In the genomic region with DNA sequence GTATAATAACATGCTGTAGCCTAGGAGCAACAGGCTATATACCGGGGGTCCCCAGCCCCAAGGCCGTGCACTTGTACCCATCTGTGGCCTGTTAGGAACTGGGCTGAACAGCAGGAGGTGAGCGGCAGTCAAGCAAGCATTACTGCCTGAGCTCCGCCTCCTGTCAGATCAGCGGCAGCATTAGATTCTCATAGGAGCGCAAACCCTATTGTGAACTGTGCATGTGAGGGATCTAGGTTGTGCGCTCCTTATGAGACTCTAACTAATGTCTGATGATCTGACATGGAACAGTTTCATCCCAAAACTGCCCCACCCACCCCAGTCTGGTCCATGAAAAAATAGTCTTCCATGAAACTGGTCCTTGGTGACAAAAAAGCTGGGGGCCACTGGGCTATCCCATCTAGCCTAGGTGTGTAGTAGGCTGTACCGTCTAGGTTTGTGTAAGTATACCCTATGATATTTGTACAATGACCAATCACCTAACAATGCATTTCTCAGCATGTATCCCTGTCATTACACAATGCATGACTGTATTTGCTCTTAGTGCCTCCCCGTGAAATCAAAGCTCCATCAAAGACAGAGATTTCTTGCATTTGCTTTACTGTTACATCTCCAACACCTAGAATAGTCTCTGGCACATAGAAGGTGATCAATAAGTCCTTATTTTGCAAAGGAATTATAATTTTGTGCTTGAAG, we compare ENCODE assay signal across 15 cellular contexts. TPM values are rescaled to one million over a fixed set of nuclear protein-coding genes. Genes with fewer than 3 reads are reported as not detected.
DNase-seq lines count a peak whose midpoint lies in the region; ATAC-seq and TF ChIP-seq lines count a peak whose summit lies in the region.
"Had no signal": no experiment of that assay in that cellular context is flagged by ENCODE, and none has a peak within 500 bp of the region (broad histone marks: within the 10 kb centered on the region; RNA-seq: fewer than 3 reads in every experiment).

No MANE protein-coding gene starts in this region.

- H3K4me3 Mint-ChIP-seq in HFFc6 (no peak overlapping the region), GM23338 (no peak overlapping the region)
- H3K4me3 Mint-ChIP-seq in activated naive CD8-positive, alpha-beta T cell treated with anti-CD3 and anti-CD28 coated beads, Interleukin-2, amount 50 U/mL, for 24 hours: no peak overlapping the region
- no peak overlapping the region for H3K4me3 Mint-ChIP-seq in stimulated activated naive CD8-positive, alpha-beta T cell treated with anti-CD3 and anti-CD28 coated beads, Interleukin-15, amount 100 ng/mL, for 72 hours
- H3K4me3 Mint-ChIP-seq: activated naive CD4-positive, alpha-beta T cell treated with anti-CD3 and anti-CD28 coated beads, Interleukin-2, amount 50 U/mL, for 24 hours had no signal

- H3K4me2 ChIP-seq in GM23338: no peak overlapping the region

- no peaks in the 10 kb centered on the region for H3F3A ChIP-seq in GM23338 (replicated peaks; ENCODE audit: low read depth)

- H3K4me3 ChIP-seq in fibroblast of the aortic adventitia (ENCODE audit: low read depth, low read length) (no peak overlapping the region), GM23338 (no peak overlapping the region)
- H3K4me3 ChIP-seq: colonic mucosa, esophagus muscularis mucosa, testis had no signal

- H3K4me1 ChIP-seq in GM23338 (ENCODE audit: insufficient read depth): 0 out of 2 replicates have a peak, but pooled peaks cover 7% of the 10 kb centered on the region
- H3K4me1 ChIP-seq: colonic mucosa, testis had no signal

- TF ChIP-seq CTCF in 22Rv1 (IDR thresholded peaks at IDR 0.05): no peak
- TF ChIP-seq CTCF in HFFc6 (IDR thresholded peaks at IDR 0.05): no peak
- no peak for TF ChIP-seq CTCF in VCaP (conservative IDR thresholded peaks at IDR 0.05)
- no peak for TF ChIP-seq CTCF in fibroblast of the aortic adventitia (IDR thresholded peaks at IDR 0.05; ENCODE audit: insufficient read depth, low read length)
- no peak for TF ChIP-seq CTCF in GM23338 (conservative IDR thresholded peaks at IDR 0.05; ENCODE audit: low read depth in 2 of 2)

- 0 out of 2 replicates have a peak overlapping the region, but pooled peaks have one; percentile 27 for H3K27ac Mint-ChIP-seq in HFFc6
- H3K27ac Mint-ChIP-seq in GM23338: no peak overlapping the region
- no peak overlapping the region for H3K27ac Mint-ChIP-seq in activated naive CD8-positive, alpha-beta T cell treated with anti-CD3 and anti-CD28 coated beads, Interleukin-2, amount 50 U/mL, for 24 hours
- no peak overlapping the region for H3K27ac Mint-ChIP-seq in stimulated activated naive CD8-positive, alpha-beta T cell treated with anti-CD3 and anti-CD28 coated beads, Interleukin-15, amount 100 ng/mL, for 72 hours
- H3K27ac Mint-ChIP-seq: activated naive CD4-positive, alpha-beta T cell treated with anti-CD3 and anti-CD28 coated beads, Interleukin-2, amount 50 U/mL, for 24 hours had no signal

- H3K27me3 Mint-ChIP-seq in HFFc6 (ENCODE audit: insufficient read depth) (no peaks in the 10 kb centered on the region), GM23338 (ENCODE audit: insufficient read depth, low read depth, poor library complexity) (peaks cover 7% of the 10 kb centered on the region)
- no peaks in the 10 kb centered on the region for H3K27me3 Mint-ChIP-seq in activated naive CD8-positive, alpha-beta T cell treated with anti-CD3 and anti-CD28 coated beads, Interleukin-2, amount 50 U/mL, for 24 hours
- H3K27me3 Mint-ChIP-seq in stimulated activated naive CD8-positive, alpha-beta T cell treated with anti-CD3 and anti-CD28 coated beads, Interleukin-15, amount 100 ng/mL, for 72 hours: no peaks in the 10 kb centered on the region
- H3K27me3 Mint-ChIP-seq: activated naive CD4-positive, alpha-beta T cell treated with anti-CD3 and anti-CD28 coated beads, Interleukin-2, amount 50 U/mL, for 24 hours had no signal

- peak; percentile 45 for DNase-seq in HFFc6
- peak; percentile 23 for DNase-seq in fibroblast of the aortic adventitia (ENCODE audit: low read depth)
- no peak for DNase-seq in GM23338 (ENCODE audit: low spot score)
- DNase-seq in anterior cingulate cortex (lab: John Stamatoyannopoulos, UW): no peak
- no peak for DNase-seq in activated naive CD8-positive, alpha-beta T cell treated with anti-CD3 and anti-CD28 coated beads, Interleukin-2, amount 50 U/mL, for 24 hours
- no peak for DNase-seq in stimulated activated naive CD8-positive, alpha-beta T cell treated with anti-CD3 and anti-CD28 coated beads, Interleukin-15, amount 100 ng/mL, for 72 hours
- DNase-seq: colonic mucosa; DMS 273 treated with DMSO at 0.1 percent for 48 hours; NCI-H1105 treated with DMSO at 0.1 percent for 48 hours; stimulated activated CD4-positive, alpha-beta T cell treated with anti-CD3 and anti-CD28 coated beads, Interleukin-15, amount 100 ng/mL, for 24 hours; testis had no signal

- H2AFZ ChIP-seq in GM23338: no peak overlapping the region

- H3K4me1 Mint-ChIP-seq in HFFc6 (ENCODE audit: low read depth): peaks cover 39% of the 10 kb centered on the region
- peaks cover 6% of the 10 kb centered on the region for H3K4me1 Mint-ChIP-seq in GM23338
- H3K4me1 Mint-ChIP-seq in activated naive CD8-positive, alpha-beta T cell treated with anti-CD3 and anti-CD28 coated beads, Interleukin-2, amount 50 U/mL, for 24 hours: peaks cover 3% of the 10 kb centered on the region
- no peaks in the 10 kb centered on the region for H3K4me1 Mint-ChIP-seq in stimulated activated naive CD8-positive, alpha-beta T cell treated with anti-CD3 and anti-CD28 coated beads, Interleukin-15, amount 100 ng/mL, for 72 hours
- H3K4me1 Mint-ChIP-seq: activated naive CD4-positive, alpha-beta T cell treated with anti-CD3 and anti-CD28 coated beads, Interleukin-2, amount 50 U/mL, for 24 hours had no signal

- no peaks in the 10 kb centered on the region for H3K79me2 ChIP-seq in GM23338 (replicated peaks; ENCODE audit: insufficient read depth)

- H3K9me2 ChIP-seq in GM23338 (ENCODE audit: insufficient read depth): no peaks in the 10 kb centered on the region

- no peaks in the 10 kb centered on the region for H3K9me3 Mint-ChIP-seq in HFFc6
- no peaks in the 10 kb centered on the region for H3K9me3 Mint-ChIP-seq in GM23338
- no peaks in the 10 kb centered on the region for H3K9me3 Mint-ChIP-seq in activated naive CD8-positive, alpha-beta T cell treated with anti-CD3 and anti-CD28 coated beads, Interleukin-2, amount 50 U/mL, for 24 hours
- H3K9me3 Mint-ChIP-seq in stimulated activated naive CD8-positive, alpha-beta T cell treated with anti-CD3 and anti-CD28 coated beads, Interleukin-15, amount 100 ng/mL, for 72 hours: no peaks in the 10 kb centered on the region
- H3K9me3 Mint-ChIP-seq: activated naive CD4-positive, alpha-beta T cell treated with anti-CD3 and anti-CD28 coated beads, Interleukin-2, amount 50 U/mL, for 24 hours had no signal

- no peaks in the 10 kb centered on the region for H4K20me1 ChIP-seq in GM23338 (replicated peaks; ENCODE audit: insufficient read depth)

- H3K36me3 Mint-ChIP-seq in HFFc6 (ENCODE audit: low read depth): peaks cover 4% of the 10 kb centered on the region
- H3K36me3 Mint-ChIP-seq in GM23338 (ENCODE audit: low read depth): peaks cover 13% of the 10 kb centered on the region; the same call in 2 of the 3 replicates
- H3K36me3 Mint-ChIP-seq in activated naive CD8-positive, alpha-beta T cell treated with anti-CD3 and anti-CD28 coated beads, Interleukin-2, amount 50 U/mL, for 24 hours (ENCODE audit: low read depth): no peaks in the 10 kb centered on the region
- H3K36me3 Mint-ChIP-seq: activated naive CD4-positive, alpha-beta T cell treated with anti-CD3 and anti-CD28 coated beads, Interleukin-2, amount 50 U/mL, for 24 hours had no signal

- no peak for ATAC-seq in GM23338
- no peak for ATAC-seq in activated naive CD8-positive, alpha-beta T cell treated with anti-CD3 and anti-CD28 coated beads, Interleukin-2, amount 50 U/mL, for 24 hours
- ATAC-seq in stimulated activated naive CD8-positive, alpha-beta T cell treated with anti-CD3 and anti-CD28 coated beads, Interleukin-15, amount 100 ng/mL, for 72 hours: no peak

- H3K36me3 ChIP-seq in GM23338 (ENCODE audit: insufficient read depth): no peaks in the 10 kb centered on the region
- H3K36me3 ChIP-seq: colonic mucosa had no signal

- no peaks in the 10 kb centered on the region for H3K27me3 ChIP-seq in GM23338 (ENCODE audit: insufficient read depth)
- H3K27me3 ChIP-seq: colonic mucosa, esophagus muscularis mucosa, testis had no signal

- H3K27ac ChIP-seq in 22Rv1: peak overlapping the region; percentile 78
- H3K27ac ChIP-seq in VCaP: peak overlapping the region; percentile 84
- no peak overlapping the region; the same call in 1 of the 2 replicates for H3K27ac ChIP-seq in GM23338 (ENCODE audit: low read depth)
- H3K27ac ChIP-seq: colonic mucosa, esophagus muscularis mucosa, testis had no signal

TF ChIP-seq in GM23338, 12 proteins besides CTCF, POLR2A, EP300 and RAD21 (continues in another document):
- TF ChIP-seq JUNB (IDR thresholded peaks at IDR 0.05; ENCODE audit: unreplicated experiment) (no peak), ZNF331 (CRISPR knock-in tag; IDR thresholded peaks at IDR 0.05; ENCODE audit: low read depth) (no peak), STAT1 (IDR thresholded peaks at IDR 0.05; ENCODE audit: unreplicated experiment) (no peak), CREB1 (CRISPR knock-in tag; IDR thresholded peaks at IDR 0.05; ENCODE audit: low read depth) (no peak), NANOG (IDR thresholded peaks at IDR 0.05; ENCODE audit: borderline replicate concordance) (no peak), EZH2 (IDR thresholded peaks at IDR 0.05; ENCODE audit: low read depth, unreplicated experiment) (no peak), EZH2phosphoT487 (IDR thresholded peaks at IDR 0.05; ENCODE audit: unreplicated experiment) (no peak), ZNF114 (CRISPR knock-in tag; IDR thresholded peaks at IDR 0.05) (no peak)
- TF ChIP-seq, protein P1, sequence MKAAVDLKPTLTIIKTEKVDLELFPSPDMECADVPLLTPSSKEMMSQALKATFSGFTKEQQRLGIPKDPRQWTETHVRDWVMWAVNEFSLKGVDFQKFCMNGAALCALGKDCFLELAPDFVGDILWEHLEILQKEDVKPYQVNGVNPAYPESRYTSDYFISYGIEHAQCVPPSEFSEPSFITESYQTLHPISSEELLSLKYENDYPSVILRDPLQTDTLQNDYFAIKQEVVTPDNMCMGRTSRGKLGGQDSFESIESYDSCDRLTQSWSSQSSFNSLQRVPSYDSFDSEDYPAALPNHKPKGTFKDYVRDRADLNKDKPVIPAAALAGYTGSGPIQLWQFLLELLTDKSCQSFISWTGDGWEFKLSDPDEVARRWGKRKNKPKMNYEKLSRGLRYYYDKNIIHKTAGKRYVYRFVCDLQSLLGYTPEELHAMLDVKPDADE (IDR thresholded peaks at IDR 0.05): no peak

RNA-seq across cellular contexts. Expression of gene NHSL1, which starts 30.8 kb away (rescaled TPM):
- 10 to 100 TPM in 3 of 6 experiments, 1 to 10 TPM in 3; 4.4 to 12.3 (median 10.1) TPM for total RNA-seq in HFFc6 (2021; fragmentation: NEBNext Ultra II Directional; extraction: Animal tissue kit (Norgen Biotek cat#: 25700))
- 7.9 and 17.8 TPM in 2 replicates for total RNA-seq in fibroblast of the aortic adventitia (ENCODE audit: low replicate concordance)
- 21.2 and 24.5 TPM in 2 replicates for total RNA-seq in GM23338 (2014; rRNA removed; shearing (Covaris generic))
- polyA plus RNA-seq in GM23338 (2016; fragmentation: Nextera tagmentation; extraction: Ambion mirVana): 10.5 and 11.2 TPM in 2 replicates

Comparison
In these comparisons a context has a peak if more than half of its experiments do, and no peak if none do; other contexts are left out.
1. DNase-seq: peak in HFFc6 (single experiment) and fibroblast of the aortic adventitia (single experiment); none in GM23338 (single experiment), anterior cingulate cortex (0 of 58), activated naive CD8-positive, alpha-beta T cell treated with anti-CD3 and anti-CD28 coated beads, Interleukin-2, amount 50 U/mL, for 24 hours (single experiment) and stimulated activated naive CD8-positive, alpha-beta T cell treated with anti-CD3 and anti-CD28 coated beads, Interleukin-15, amount 100 ng/mL, for 72 hours (0 of 2).